In the genomic region with DNA sequence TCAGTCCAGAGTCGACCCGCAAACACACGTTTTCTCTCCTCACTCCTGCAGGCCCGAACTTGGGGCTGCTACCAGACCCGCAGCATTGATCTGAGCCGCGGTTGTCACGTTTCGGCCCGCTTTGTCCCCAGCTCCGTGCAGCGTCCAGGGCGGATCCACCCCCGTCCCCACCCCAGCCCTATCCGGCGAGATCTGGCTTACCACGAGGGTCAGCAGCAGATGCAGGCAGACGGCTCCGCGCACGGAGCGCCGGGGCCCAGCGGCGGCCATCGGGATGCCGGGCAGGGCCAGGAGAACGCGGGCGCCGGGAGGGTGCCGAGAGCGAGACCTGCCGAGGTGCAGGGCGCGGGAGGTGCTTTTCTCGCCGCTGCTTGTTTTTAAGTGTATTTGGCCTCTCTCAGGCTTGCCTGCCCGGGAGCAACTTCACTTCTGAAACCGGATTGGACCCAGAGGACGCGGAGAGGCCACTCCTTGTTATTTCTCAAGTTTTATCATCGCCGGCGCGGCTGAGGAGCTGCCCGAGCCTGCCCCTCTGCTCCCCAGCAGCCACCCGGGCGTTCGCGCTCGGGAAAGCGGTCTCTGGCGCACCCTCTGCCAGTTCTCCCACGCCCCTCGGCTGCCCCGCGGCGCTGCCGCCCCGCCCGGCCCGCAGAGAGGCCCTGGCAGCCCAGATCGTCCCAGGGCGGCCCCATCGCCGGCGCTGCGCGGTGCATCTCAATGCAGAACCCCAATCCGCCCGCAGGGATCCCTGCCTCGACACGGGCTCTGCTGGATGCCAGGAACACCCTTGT, we compare ENCODE assay signal across 7 cellular contexts. TPM values are rescaled to one million over a fixed set of nuclear protein-coding genes. Genes with fewer than 3 reads are reported as not detected.
A peak's percentile ranks its signal among the peaks of the same experiment; 100 is the strongest.
DNase-seq lines count a peak whose midpoint lies in the region; ATAC-seq and TF ChIP-seq lines count a peak whose summit lies in the region.

DSC3 (minus strand) TSS at position 352 of the 791 bp plus-strand sequence; CDS start at position 270, 82 bp downstream.

- no peaks in the 10 kb centered on the region for H3K4me1 ChIP-seq in adipocyte (ENCODE audit: control insufficient read depth, insufficient read depth, low read length)
- H3K4me1 ChIP-seq in SJCRH30, result no peaks in the 10 kb centered on the region

- H3K36me3 ChIP-seq in adipocyte (ENCODE audit: control insufficient read depth, insufficient read depth, low read length, severe bottlenecking) (no peaks in the 10 kb centered on the region), SJCRH30 (no peaks in the 10 kb centered on the region)

- no peak for DNase-seq in LNCaP clone FGC (ENCODE audit: low read depth)
- no peak for DNase-seq in adipocyte (ENCODE audit: low read depth)
- DNase-seq in iPS-NIHi7 (ENCODE audit: extremely low spot score), result peak; percentile 58
- peak; percentile 7 for DNase-seq in stimulated activated naive CD8-positive, alpha-beta T cell treated with anti-CD3 and anti-CD28 coated beads, Interleukin-15, Interleukin-2, amounts not matched to agents 100 U/mL and 50 U/mL, for 24 hours
- DNase-seq in SW 1271 (lab: John Stamatoyannopoulos, UW), result no peak
- no peak for DNase-seq in SJCRH30
- DNase-seq in stimulated activated CD4-positive, alpha-beta T cell treated with anti-CD3 and anti-CD28 coated beads, Interleukin-1b, Interleukin-23, amount 100 ng/mL, for 48 hours, result no peak

- H3K4me3 ChIP-seq in LNCaP clone FGC (ENCODE audit: low read depth, low read length) (peak within 1 kb of the TSS; percentile 37), adipocyte (ENCODE audit: low read length) (peak within 1 kb of the TSS; percentile 64), SJCRH30 (no peak within 1 kb of the TSS)

- no peak within 1 kb of the TSS for H3K9ac ChIP-seq in adipocyte (ENCODE audit: low read length)

- TF ChIP-seq CTCF in LNCaP clone FGC (IDR thresholded peaks at IDR 0.05; ENCODE audit: control insufficient read depth, extremely low read depth, insufficient read depth), result no peak

- ATAC-seq in stimulated activated naive CD8-positive, alpha-beta T cell treated with anti-CD3 and anti-CD28 coated beads, Interleukin-15, Interleukin-2, amounts not matched to agents 100 U/mL and 50 U/mL, for 24 hours, result peak; percentile 32

- H3K27ac ChIP-seq in SJCRH30, result no peak within 1 kb of the TSS

- H3K9me3 ChIP-seq in adipocyte (ENCODE audit: control insufficient read depth, low read length) (no peaks in the 10 kb centered on the region), SJCRH30 (replicated peaks) (no peaks in the 10 kb centered on the region)

- H3K27me3 ChIP-seq in adipocyte (replicated peaks; ENCODE audit: control insufficient read depth, insufficient read depth, low read length) (peaks cover 39% of the 10 kb centered on the region), SJCRH30 (no peaks in the 10 kb centered on the region)

RNA-seq across cellular contexts. Expression of gene DSC3, which starts in this region (rescaled TPM):
- total RNA-seq in SJCRH30 (2014; rRNA removed; shearing (Covaris generic)), result not detected in 2 replicates

Comparison
In these comparisons a context has a peak if more than half of its experiments do, and no peak if none do; other contexts are left out.
1. DNase-seq: peak in iPS-NIHi7 (single experiment) and stimulated activated naive CD8-positive, alpha-beta T cell treated with anti-CD3 and anti-CD28 coated beads, Interleukin-15, Interleukin-2, amounts not matched to agents 100 U/mL and 50 U/mL, for 24 hours (single experiment); none in LNCaP clone FGC (single experiment), adipocyte (single experiment), SW 1271 (0 of 2), SJCRH30 (0 of 2) and stimulated activated CD4-positive, alpha-beta T cell treated with anti-CD3 and anti-CD28 coated beads, Interleukin-1b, Interleukin-23, amount 100 ng/mL, for 48 hours (single experiment).